In genomic region chr20:325043-325888, GRCh38 we compare ENCODE assay signal across 8 cellular contexts. TPM values are rescaled to one million over a fixed set of nuclear protein-coding genes. Genes with fewer than 3 reads are reported as not detected.
A peak's percentile ranks its signal among the peaks of the same experiment; 100 is the strongest.
DNase-seq lines count a peak whose midpoint lies in the region; ATAC-seq and TF ChIP-seq lines count a peak whose summit lies in the region.

TSS of gene SOX12 (plus strand) at chr20:325552. CDS start at chr20:325925, 373 bp downstream.

- H3K4me1 ChIP-seq in heart right ventricle (peaks cover 5 to 49% (median 26%) of the 10 kb centered on the region in 9 donors), upper lobe of right lung (peaks cover 27% of the 10 kb centered on the region)

- POLR2A ChIA-PET in T-cell (lab: Charles Lee) = interaction anchor here in 1 of 2 donors (0.8 kb wide), 1 partner anchor 15 kb away, joined by 4 read pairs; no protein-coding TSS in a partner anchor

- no peaks in the 10 kb centered on the region for H3K9me3 ChIP-seq in heart right ventricle
- no peaks in the 10 kb centered on the region for H3K9me3 ChIP-seq in upper lobe of right lung

- H3K9me3 Mint-ChIP-seq in T-cell = no peaks in the 10 kb centered on the region

- no peaks in the 10 kb centered on the region for H3K27me3 Mint-ChIP-seq in T-cell

- 0% methylated on average over 46 to 106 of the region's 106 CpGs for WGBS in heart right ventricle, 2 donors

- CTCF ChIA-PET in T-cell (lab: Charles Lee) = interaction anchor here in 1 of 2 donors (0.6 to 2.1 kb wide), 4 partner anchors 26 to 505 kb away, joined by 3 to 11 read pairs (median 3); no protein-coding TSS in a partner anchor

- H3K4me1 Mint-ChIP-seq in T-cell = peaks cover 28 to 32% (median 29%) of the 10 kb centered on the region in 3 donors

- H3K27ac Mint-ChIP-seq in T-cell = peak within 1 kb of the TSS; percentile 81 to 90

- intact Hi-C loops in heart right ventricle (cut with DNase I) (loop anchor here in 5 of 10 donors (1.0 to 10.0 kb wide), 7 partner anchors 14 to 58 kb away; partner anchors contain the start of gene ZCCHC3 (in 1 of the 5)), posterior vena cava (cut with DNase I) (no loop called here), upper lobe of right lung (cut with DNase I) (no loop called here)

- peak within 1 kb of the TSS; percentile 84 to 90 (median 87) for H3K4me3 Mint-ChIP-seq in T-cell

- H3K27me3 ChIP-seq in heart right ventricle (peaks cover 0 to 9% (median 0%) of the 10 kb centered on the region in 7 donors), upper lobe of right lung (no peaks in the 10 kb centered on the region)

- TF ChIP-seq CTCF in heart right ventricle (IDR thresholded peaks at IDR 0.05) (no peak), upper lobe of right lung (IDR thresholded peaks at IDR 0.05) (no peak)

- DNase-seq in NCI-H146 treated with DMSO at 0.1 percent for 48 hours (lab: John Stamatoyannopoulos, UW; ENCODE audit: unreplicated experiment) (peak; percentile 95), T-cell (peak; percentile 90 to 98 (median 95)), amniotic stem cell (lab: John Stamatoyannopoulos, UW) (peak; percentile 84), heart right ventricle (peak; percentile 97 to 98), posterior vena cava (ENCODE audit: low spot score) (peak; percentile 99), upper lobe of right lung (peak; percentile 99)

- H3K4me3 ChIP-seq in heart right ventricle (peak within 1 kb of the TSS; percentile 50 to 83 (median 73)), upper lobe of right lung (peak within 1 kb of the TSS; percentile 77)

- H3K36me3 Mint-ChIP-seq in T-cell = peaks cover 3% of the 10 kb centered on the region

- ATAC-seq in GM18498 (IDR thresholded peaks at IDR 0.05; ENCODE audit: unreplicated experiment) (peak; percentile 78), HG02884 (IDR thresholded peaks at IDR 0.05; ENCODE audit: unreplicated experiment) (peak; percentile 51), T-cell (replicated peaks in 1 of 4) (peak; percentile 75 to 79 (median 78)), heart right ventricle (peak; percentile 76 to 88 (median 82)), upper lobe of right lung (peak; percentile 81)

- peaks cover 0 to 7% (median 0%) of the 10 kb centered on the region in 9 donors for H3K36me3 ChIP-seq in heart right ventricle
- no peaks in the 10 kb centered on the region for H3K36me3 ChIP-seq in upper lobe of right lung

- H3K27ac ChIP-seq in heart right ventricle = peak within 1 kb of the TSS; percentile 85 to 98 (median 95)
- H3K27ac ChIP-seq in upper lobe of right lung = peak within 1 kb of the TSS; percentile 90

RNA-seq across cellular contexts. Expression of gene SOX12, which starts in this region (rescaled TPM):
- total RNA-seq in T-cell (10 to 100 TPM in 4 of 5 donors, 1 to 10 TPM in 1; 7.3 to 14.9 (median 11.4) TPM), heart right ventricle (10 to 100 TPM in 6 of 10 donors, 1 to 10 TPM in 4; 7.2 to 16.5 (median 10.9) TPM), posterior vena cava (1 to 10 TPM; 6.6 to 9.5 TPM), upper lobe of right lung (8.4 TPM)
- 1 to 10 TPM; 4.5 to 5.2 TPM for polyA plus RNA-seq in heart right ventricle

Comparison
In these comparisons a context has a peak if more than half of its experiments do, and no peak if none do; other contexts are left out.
1. Peak in every context shown above with its lines: DNase-seq, ATAC-seq, H3K4me3 ChIP-seq and H3K27ac ChIP-seq.